Comparison of ENCODE assay signal across 26 cellular contexts in genomic region chr6:101716387-101716786, GRCh38.
"Had no signal": no experiment of that assay in that cellular context is flagged by ENCODE, and none has a peak within 500 bp of the region (broad histone marks: within the 10 kb centered on the region; RNA-seq: fewer than 3 reads in every experiment).

No MANE protein-coding gene starts in this region.

- H3K27ac Mint-ChIP-seq: effector memory CD8-positive, alpha-beta T cell; memory B cell; mesothelial cell of epicardium; naive thymus-derived CD4-positive, alpha-beta T cell; nephron; stimulated activated naive CD8-positive, alpha-beta T cell treated with anti-CD3 and anti-CD28 coated beads, Interleukin-15, amount 100 ng/mL, for 72 hours had no signal

- H3K4me1 ChIP-seq: gastrocnemius medialis, prostate gland, right atrium auricular region, suprapubic skin, transverse colon, vagina had no signal

- H3K36me3 Mint-ChIP-seq: memory B cell; mesothelial cell of epicardium; naive thymus-derived CD4-positive, alpha-beta T cell had no signal

- H3K36me3 ChIP-seq: gastrocnemius medialis, prostate gland, right atrium auricular region, suprapubic skin, transverse colon, vagina had no signal

- H3K9me3 ChIP-seq: gastrocnemius medialis, mucosa of descending colon, prostate gland, right atrium auricular region, suprapubic skin, transverse colon, vagina had no signal

- H3K9me3 Mint-ChIP-seq: effector memory CD8-positive, alpha-beta T cell; memory B cell; mesothelial cell of epicardium; nephron; stimulated activated naive CD8-positive, alpha-beta T cell treated with anti-CD3 and anti-CD28 coated beads, Interleukin-15, amount 100 ng/mL, for 72 hours had no signal

- FAIRE-seq: kidney had no signal

- H3K4me3 Mint-ChIP-seq: effector memory CD8-positive, alpha-beta T cell; memory B cell; mesothelial cell of epicardium; naive thymus-derived CD4-positive, alpha-beta T cell; nephron; stimulated activated naive CD8-positive, alpha-beta T cell treated with anti-CD3 and anti-CD28 coated beads, Interleukin-15, amount 100 ng/mL, for 72 hours had no signal

- H3K27me3 ChIP-seq: gastrocnemius medialis, right atrium auricular region, suprapubic skin, transverse colon, vagina had no signal

- H3K4me1 Mint-ChIP-seq: memory B cell; mesothelial cell of epicardium; naive thymus-derived CD4-positive, alpha-beta T cell; nephron; stimulated activated naive CD8-positive, alpha-beta T cell treated with anti-CD3 and anti-CD28 coated beads, Interleukin-15, amount 100 ng/mL, for 72 hours had no signal

- H3K4me2 ChIP-seq: smooth muscle cell had no signal

- H3K27me3 Mint-ChIP-seq: effector memory CD8-positive, alpha-beta T cell; memory B cell; naive thymus-derived CD4-positive, alpha-beta T cell; stimulated activated naive CD8-positive, alpha-beta T cell treated with anti-CD3 and anti-CD28 coated beads, Interleukin-15, amount 100 ng/mL, for 72 hours had no signal

- H3K27ac ChIP-seq: epithelial cell of prostate, gastrocnemius medialis, prostate gland, right atrium auricular region, suprapubic skin, transverse colon, vagina had no signal

- H3K4me3 ChIP-seq: gastrocnemius medialis, lung, mucosa of descending colon, prostate gland, right atrium auricular region, smooth muscle cell, suprapubic skin, transverse colon, vagina had no signal

- DNase-seq: cortex of kidney; effector memory CD8-positive, alpha-beta T cell; foreskin fibroblast; gastrocnemius medialis; head of caudate nucleus; kidney; mucosa of descending colon; naive thymus-derived CD4-positive, alpha-beta T cell; nucleus accumbens; stimulated activated CD4-positive, alpha-beta T cell treated with anti-CD3 and anti-CD28 coated beads, Interleukin-12 subunit alpha, Interleukin-12 subunit beta, amount 100 ng/mL, for 4 hours; stimulated activated CD4-positive, alpha-beta T cell treated with anti-CD3 and anti-CD28 coated beads, Interleukin-1b, Interleukin-23, amount 100 ng/mL, for 48 hours; stimulated activated CD4-positive, alpha-beta T cell treated with anti-CD3 and anti-CD28 coated beads, Interleukin-4, amount 100 ng/mL, for 1 hour; stimulated activated CD8-positive, alpha-beta memory T cell treated with anti-CD3 and anti-CD28 coated beads, Interleukin-4, amount 100 ng/mL, for 48 hours; stimulated activated naive CD4-positive, alpha-beta T cell; stimulated activated naive CD8-positive, alpha-beta T cell treated with anti-CD3 and anti-CD28 coated beads, Interleukin-15, amount 100 ng/mL, for 72 hours; transverse colon had no signal
